Comparison of ENCODE assay signal across 1 cellular context in the genomic region with DNA sequence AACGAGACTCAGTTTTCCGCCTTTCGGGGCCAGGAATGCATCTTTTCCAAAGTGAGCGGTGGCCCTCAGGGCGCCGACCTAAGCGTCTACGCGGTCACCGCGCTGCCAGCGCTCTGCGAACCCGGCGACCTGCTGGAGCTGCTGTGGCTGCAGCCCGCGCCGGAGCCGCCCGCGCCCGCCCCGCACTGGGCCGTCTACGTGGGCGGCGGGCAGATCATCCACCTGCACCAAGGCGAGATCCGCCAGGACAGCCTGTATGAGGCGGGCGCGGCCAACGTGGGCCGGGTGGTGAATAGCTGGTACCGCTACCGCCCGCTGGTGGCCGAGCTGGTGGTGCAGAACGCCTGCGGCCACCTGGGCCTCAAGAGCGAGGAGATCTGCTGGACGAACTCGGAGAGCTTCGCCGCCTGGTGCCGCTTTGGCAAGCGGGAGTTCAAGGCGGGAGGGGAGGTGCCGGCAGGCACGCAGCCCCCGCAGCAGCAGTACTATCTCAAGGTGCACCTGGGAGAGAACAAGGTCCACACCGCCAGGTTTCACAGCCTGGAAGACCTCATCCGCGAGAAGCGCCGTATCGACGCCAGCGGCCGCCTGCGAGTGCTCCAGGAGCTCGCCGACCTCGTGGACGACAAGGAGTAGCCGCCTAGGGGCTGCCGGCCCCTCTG.
A peak's percentile ranks its signal among the peaks of the same experiment; 100 is the strongest.
TF ChIP-seq lines count a peak whose summit lies in the region.

No MANE protein-coding gene starts in this region.

TF ChIP-seq in HepG2, 621 proteins besides CTCF, POLR2A, EP300 and RAD21 (continued from another document):
- TF ChIP-seq, protein P1, sequence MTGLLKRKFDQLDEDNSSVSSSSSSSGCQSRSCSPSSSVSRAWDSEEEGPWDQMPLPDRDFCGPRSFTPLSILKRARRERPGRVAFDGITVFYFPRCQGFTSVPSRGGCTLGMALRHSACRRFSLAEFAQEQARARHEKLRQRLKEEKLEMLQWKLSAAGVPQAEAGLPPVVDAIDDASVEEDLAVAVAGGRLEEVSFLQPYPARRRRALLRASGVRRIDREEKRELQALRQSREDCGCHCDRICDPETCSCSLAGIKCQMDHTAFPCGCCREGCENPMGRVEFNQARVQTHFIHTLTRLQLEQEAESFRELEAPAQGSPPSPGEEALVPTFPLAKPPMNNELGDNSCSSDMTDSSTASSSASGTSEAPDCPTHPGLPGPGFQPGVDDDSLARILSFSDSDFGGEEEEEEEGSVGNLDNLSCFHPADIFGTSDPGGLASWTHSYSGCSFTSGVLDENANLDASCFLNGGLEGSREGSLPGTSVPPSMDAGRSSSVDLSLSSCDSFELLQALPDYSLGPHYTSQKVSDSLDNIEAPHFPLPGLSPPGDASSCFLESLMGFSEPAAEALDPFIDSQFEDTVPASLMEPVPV (CRISPR knock-in tag; IDR thresholded peaks at IDR 0.05), result peak; percentile 32; the same call in 1 of the 2 replicates
- TF ChIP-seq TRIM24 (CRISPR knock-in tag; IDR thresholded peaks at IDR 0.05) (no peak), ZNF317 (CRISPR knock-in tag; IDR thresholded peaks at IDR 0.05) (no peak), ZMAT3 (CRISPR knock-in tag; conservative IDR thresholded peaks at IDR 0.05) (no peak), GZF1 (CRISPR knock-in tag; IDR thresholded peaks at IDR 0.05) (no peak), FOXP1 (IDR thresholded peaks at IDR 0.05) (no peak), FOXP1 (CRISPR knock-in tag; IDR thresholded peaks at IDR 0.05) (no peak), SALL2 (CRISPR knock-in tag; IDR thresholded peaks at IDR 0.05) (no peak), NFATC3 (CRISPR knock-in tag; IDR thresholded peaks at IDR 0.05) (no peak), SP2 (CRISPR knock-in tag; IDR thresholded peaks at IDR 0.05) (0 out of 2 replicates have a peak, but pooled peaks have one; percentile 19), KDM2A (CRISPR knock-in tag; IDR thresholded peaks at IDR 0.05; ENCODE audit: borderline replicate concordance, low read depth) (peak; percentile 23; the same call in 1 of the 2 replicates), ELF1 (CRISPR knock-in tag; IDR thresholded peaks at IDR 0.05) (no peak), ZNF678 (CRISPR knock-in tag; IDR thresholded peaks at IDR 0.05) (no peak), MLLT10 (CRISPR knock-in tag; IDR thresholded peaks at IDR 0.05) (no peak), RBFOX2 (IDR thresholded peaks at IDR 0.05; ENCODE audit: low read depth, low read length) (no peak), ZNF598 (CRISPR knock-in tag; IDR thresholded peaks at IDR 0.05; ENCODE audit: borderline replicate concordance) (no peak), HNRNPLL (IDR thresholded peaks at IDR 0.05; ENCODE audit: low read depth, low read length, poor library complexity, severe bottlenecking) (peak; percentile 64), ZNF777 (CRISPR knock-in tag; IDR thresholded peaks at IDR 0.05) (peak; percentile 53; the same call in 1 of the 2 replicates), FOSL2 (CRISPR knock-in tag; IDR thresholded peaks at IDR 0.05) (no peak), ARNT2 (CRISPR knock-in tag; IDR thresholded peaks at IDR 0.05; ENCODE audit: low read depth) (no peak), ZSCAN12 (CRISPR knock-in tag; IDR thresholded peaks at IDR 0.05) (no peak)
- TF ChIP-seq, protein P2, sequence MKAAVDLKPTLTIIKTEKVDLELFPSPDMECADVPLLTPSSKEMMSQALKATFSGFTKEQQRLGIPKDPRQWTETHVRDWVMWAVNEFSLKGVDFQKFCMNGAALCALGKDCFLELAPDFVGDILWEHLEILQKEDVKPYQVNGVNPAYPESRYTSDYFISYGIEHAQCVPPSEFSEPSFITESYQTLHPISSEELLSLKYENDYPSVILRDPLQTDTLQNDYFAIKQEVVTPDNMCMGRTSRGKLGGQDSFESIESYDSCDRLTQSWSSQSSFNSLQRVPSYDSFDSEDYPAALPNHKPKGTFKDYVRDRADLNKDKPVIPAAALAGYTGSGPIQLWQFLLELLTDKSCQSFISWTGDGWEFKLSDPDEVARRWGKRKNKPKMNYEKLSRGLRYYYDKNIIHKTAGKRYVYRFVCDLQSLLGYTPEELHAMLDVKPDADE (CRISPR knock-in tag; IDR thresholded peaks at IDR 0.05), result no peak
- TF ChIP-seq, protein P3, sequence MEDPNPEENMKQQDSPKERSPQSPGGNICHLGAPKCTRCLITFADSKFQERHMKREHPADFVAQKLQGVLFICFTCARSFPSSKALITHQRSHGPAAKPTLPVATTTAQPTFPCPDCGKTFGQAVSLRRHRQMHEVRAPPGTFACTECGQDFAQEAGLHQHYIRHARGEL (CRISPR knock-in tag; IDR thresholded peaks at IDR 0.05), result no peak
- TF ChIP-seq, protein P4, sequence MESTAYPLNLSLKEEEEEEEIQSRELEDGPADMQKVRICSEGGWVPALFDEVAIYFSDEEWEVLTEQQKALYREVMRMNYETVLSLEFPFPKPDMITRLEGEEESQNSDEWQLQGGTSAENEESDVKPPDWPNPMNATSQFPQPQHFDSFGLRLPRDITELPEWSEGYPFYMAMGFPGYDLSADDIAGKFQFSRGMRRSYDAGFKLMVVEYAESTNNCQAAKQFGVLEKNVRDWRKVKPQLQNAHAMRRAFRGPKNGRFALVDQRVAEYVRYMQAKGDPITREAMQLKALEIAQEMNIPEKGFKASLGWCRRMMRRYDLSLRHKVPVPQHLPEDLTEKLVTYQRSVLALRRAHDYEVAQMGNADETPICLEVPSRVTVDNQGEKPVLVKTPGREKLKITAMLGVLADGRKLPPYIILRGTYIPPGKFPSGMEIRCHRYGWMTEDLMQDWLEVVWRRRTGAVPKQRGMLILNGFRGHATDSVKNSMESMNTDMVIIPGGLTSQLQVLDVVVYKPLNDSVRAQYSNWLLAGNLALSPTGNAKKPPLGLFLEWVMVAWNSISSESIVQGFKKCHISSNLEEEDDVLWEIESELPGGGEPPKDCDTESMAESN (CRISPR knock-in tag; conservative IDR thresholded peaks at IDR 0.05), result 0 out of 2 replicates have a peak, but pooled peaks have one; percentile 35
- TF ChIP-seq, protein P5, sequence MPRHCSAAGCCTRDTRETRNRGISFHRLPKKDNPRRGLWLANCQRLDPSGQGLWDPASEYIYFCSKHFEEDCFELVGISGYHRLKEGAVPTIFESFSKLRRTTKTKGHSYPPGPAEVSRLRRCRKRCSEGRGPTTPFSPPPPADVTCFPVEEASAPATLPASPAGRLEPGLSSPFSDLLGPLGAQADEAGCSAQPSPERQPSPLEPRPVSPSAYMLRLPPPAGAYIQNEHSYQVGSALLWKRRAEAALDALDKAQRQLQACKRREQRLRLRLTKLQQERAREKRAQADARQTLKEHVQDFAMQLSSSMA (CRISPR knock-in tag; IDR thresholded peaks at IDR 0.05), result 0 out of 2 replicates have a peak, but pooled peaks have one; percentile 29
TF ChIP-seq in HepG2: peak in this region for 12.
